Comparison of ENCODE assay signal across 13 cellular contexts in the genomic region with DNA sequence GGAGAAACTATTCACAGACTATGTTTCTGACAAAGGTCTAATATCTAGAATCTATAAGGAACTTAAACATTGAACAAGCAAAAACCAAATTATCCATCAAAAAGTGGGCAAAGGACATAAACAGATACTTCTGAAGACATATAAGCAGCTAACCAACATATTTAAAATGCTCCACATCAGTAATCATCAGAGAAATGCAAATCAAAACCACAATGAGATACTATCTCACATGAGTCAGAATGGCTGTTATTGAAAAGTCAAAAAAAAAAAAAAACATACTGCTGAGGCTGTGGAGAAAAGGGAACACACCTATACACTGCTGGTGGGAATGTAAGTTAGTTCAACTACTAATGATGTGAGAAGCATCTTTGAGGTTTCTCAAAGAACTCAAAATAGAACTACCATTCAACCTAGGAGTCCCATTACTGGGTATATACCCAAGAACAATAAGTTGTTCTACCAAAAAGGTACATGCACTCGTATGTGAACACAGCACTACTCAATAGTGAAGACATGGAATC.
DNase-seq lines count a peak whose midpoint lies in the region; ATAC-seq, FAIRE-seq and TF ChIP-seq lines count a peak whose summit lies in the region.
"Had no signal": no experiment of that assay in that cellular context is flagged by ENCODE, and none has a peak within 500 bp of the region (broad histone marks: within the 10 kb centered on the region; RNA-seq: fewer than 3 reads in every experiment).

No MANE protein-coding gene starts in this region.

- no peak overlapping the region for H3K4me2 ChIP-seq in mesendoderm (ENCODE audit: low read length)
- H3K4me2 ChIP-seq: A549 had no signal

- no peaks in the 10 kb centered on the region for H3K79me2 ChIP-seq in mesendoderm (ENCODE audit: control insufficient read depth, insufficient read depth, low read length)

- H3K4ac ChIP-seq in mesendoderm (ENCODE audit: low read depth, low read length) = no peak overlapping the region

- FAIRE-seq in bronchial epithelial cell (lab: Jason Lieb, UNC) = no peak
- FAIRE-seq: A549 had no signal

- H3K56ac ChIP-seq in mesendoderm (ENCODE audit: low read length) = no peak overlapping the region

- DNase-seq in A172 (ENCODE audit: low spot score) = peak; percentile 66
- peak; percentile 62 for DNase-seq in HS-5 (ENCODE audit: low read depth)
- DNase-seq in bronchial epithelial cell (ENCODE audit: low read depth) = peak; percentile 78
- no peak for DNase-seq in mesendoderm
- no peak for DNase-seq in putamen (ENCODE audit: low spot score)
- DNase-seq in omental fat pad (ENCODE audit: low spot score) = no peak
- no peak for DNase-seq in sigmoid colon
- DNase-seq: activated CD8-positive, alpha-beta T cell treated with anti-CD3 and anti-CD28 coated beads, Interleukin-2, amount 10 ng/mL, durations not matched to agents 7 days and 5 days; NCI-H2171 treated with DMSO at 0.1 percent for 48 hours; stimulated activated naive CD8-positive, alpha-beta T cell treated with anti-CD3 and anti-CD28 coated beads, Interleukin-15, Interleukin-2, amounts not matched to agents 100 U/mL and 50 U/mL, for 24 hours had no signal

- H2AK5ac ChIP-seq in mesendoderm (ENCODE audit: low read length) = no peak overlapping the region

- H4K5ac ChIP-seq in mesendoderm (ENCODE audit: low read length) = no peak overlapping the region

- no peak overlapping the region for H3K23ac ChIP-seq in mesendoderm (ENCODE audit: low read length)

- no peaks in the 10 kb centered on the region for H3K9me3 ChIP-seq in sigmoid colon
- H3K9me3 ChIP-seq: A549 had no signal

- H3K4me3 ChIP-seq in bronchial epithelial cell (ENCODE audit: low read depth, low read length) = no peak overlapping the region
- no peak overlapping the region for H3K4me3 ChIP-seq in mesendoderm (ENCODE audit: low read length)
- H3K4me3 ChIP-seq in sigmoid colon = no peak overlapping the region
- H3K4me3 ChIP-seq: A549, cardiac muscle cell had no signal

- H3K4me1 ChIP-seq in mesendoderm (ENCODE audit: control insufficient read depth, low read depth, low read length) (no peaks in the 10 kb centered on the region), sigmoid colon (no peaks in the 10 kb centered on the region)
- H3K4me1 ChIP-seq: A549 had no signal

- H3K27ac ChIP-seq in mesendoderm (ENCODE audit: low read depth, low read length) (no peak overlapping the region), sigmoid colon (no peak overlapping the region)
- H3K27ac ChIP-seq: A549, cardiac muscle cell had no signal

- no peak overlapping the region for H2BK5ac ChIP-seq in mesendoderm (ENCODE audit: low read length)

- H2BK120ac ChIP-seq in mesendoderm (ENCODE audit: low read depth, low read length) = no peak overlapping the region

- no peak for TF ChIP-seq POLR2A in sigmoid colon (IDR thresholded peaks at IDR 0.05)

- no peak for TF ChIP-seq EP300 in sigmoid colon (IDR thresholded peaks at IDR 0.05)

- TF ChIP-seq CTCF in bronchial epithelial cell (IDR thresholded peaks at IDR 0.05; ENCODE audit: insufficient read depth, low read length, severe bottlenecking) (no peak), omental fat pad (IDR thresholded peaks at IDR 0.05) (no peak), sigmoid colon (IDR thresholded peaks at IDR 0.05) (no peak)

- H3K36me3 ChIP-seq in bronchial epithelial cell (ENCODE audit: control insufficient read depth, insufficient read depth, low read length) (no peaks in the 10 kb centered on the region), mesendoderm (ENCODE audit: control insufficient read depth, insufficient read depth, low read length) (no peaks in the 10 kb centered on the region), sigmoid colon (no peaks in the 10 kb centered on the region)
- H3K36me3 ChIP-seq: cardiac muscle cell had no signal

- no peaks in the 10 kb centered on the region for H3K27me3 ChIP-seq in bronchial epithelial cell (ENCODE audit: control insufficient read depth, insufficient read depth, low read length)
- H3K27me3 ChIP-seq in mesendoderm (ENCODE audit: insufficient read depth, low read length, poor library complexity) = no peaks in the 10 kb centered on the region
- no peaks in the 10 kb centered on the region for H3K27me3 ChIP-seq in sigmoid colon
- H3K27me3 ChIP-seq: cardiac muscle cell had no signal

- no peak overlapping the region for H4K8ac ChIP-seq in mesendoderm (ENCODE audit: low read depth, low read length)

- WGBS in mesendoderm (ENCODE audit: extremely low coverage, insufficient coverage, low lambda C conversion rate) = no CpG with 5 or more reads among the region's 1 CpG
- 90 to 91% methylated on average over 1 of the region's 1 CpG for WGBS in sigmoid colon, 2 donors

- no peak overlapping the region for H3K18ac ChIP-seq in mesendoderm (ENCODE audit: low read length)

- ATAC-seq in GM19395 (IDR thresholded peaks at IDR 0.05; ENCODE audit: unreplicated experiment) (peak; percentile 71), omental fat pad (ENCODE audit: low FRiP score) (no peak)
- ATAC-seq: A549; activated CD8-positive, alpha-beta T cell treated with anti-CD3 and anti-CD28 coated beads, Interleukin-2, amount 10 ng/mL, durations not matched to agents 7 days and 5 days; stimulated activated naive CD8-positive, alpha-beta T cell treated with anti-CD3 and anti-CD28 coated beads, Interleukin-15, Interleukin-2, amounts not matched to agents 100 U/mL and 50 U/mL, for 24 hours had no signal

- H3K79me1 ChIP-seq in mesendoderm (ENCODE audit: low read length) = no peaks in the 10 kb centered on the region

- no peak overlapping the region for H2BK15ac ChIP-seq in mesendoderm (replicated peaks; ENCODE audit: low read depth)

- intact Hi-C loops in sigmoid colon (cut with DNase I) = no loop called here

- no peak overlapping the region for H3K9ac ChIP-seq in mesendoderm (ENCODE audit: low read length)

Comparison
In these comparisons a context has a peak if more than half of its experiments do, and no peak if none do; other contexts are left out.
1. DNase-seq: peak in A172 (single experiment), HS-5 (single experiment) and bronchial epithelial cell (single experiment); none in mesendoderm (single experiment), putamen (single experiment), omental fat pad (single experiment) and sigmoid colon (single experiment).